ENCODE assay signal across 1 cellular context in the genomic region with DNA sequence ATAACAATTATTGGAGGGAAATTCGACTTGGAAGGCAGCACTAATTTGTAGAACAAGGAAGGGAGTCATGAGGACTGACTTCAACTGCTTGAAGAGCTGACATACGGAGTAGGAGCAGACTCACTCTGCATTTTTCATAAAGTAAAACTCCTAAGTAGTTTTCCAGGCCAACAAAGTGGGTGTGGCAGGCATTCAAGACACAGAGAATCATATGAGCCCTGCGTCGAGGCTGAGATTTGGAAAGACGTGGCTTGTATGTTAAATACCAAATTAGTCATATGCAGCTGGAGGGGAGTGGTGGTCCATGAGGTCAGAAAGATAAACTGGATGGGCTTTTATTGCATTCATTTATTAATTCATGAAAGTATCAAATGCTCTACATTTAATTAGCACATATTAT.
TF ChIP-seq lines count a peak whose summit lies in the region.

No MANE protein-coding gene starts in this region.

TF ChIP-seq in K562, 482 proteins besides CTCF, POLR2A, EP300 and RAD21:
- TF ChIP-seq ZNF639 (CRISPR knock-in tag; conservative IDR thresholded peaks at IDR 0.05 in 1 of 2, IDR thresholded peaks at IDR 0.05 in 1 of 2) (no peak), RBM25 (IDR thresholded peaks at IDR 0.05; ENCODE audit: low read depth, low read length, severe bottlenecking) (peak; percentile 20)
